21 cellular contexts compared by ENCODE assay signal in the genomic region with DNA sequence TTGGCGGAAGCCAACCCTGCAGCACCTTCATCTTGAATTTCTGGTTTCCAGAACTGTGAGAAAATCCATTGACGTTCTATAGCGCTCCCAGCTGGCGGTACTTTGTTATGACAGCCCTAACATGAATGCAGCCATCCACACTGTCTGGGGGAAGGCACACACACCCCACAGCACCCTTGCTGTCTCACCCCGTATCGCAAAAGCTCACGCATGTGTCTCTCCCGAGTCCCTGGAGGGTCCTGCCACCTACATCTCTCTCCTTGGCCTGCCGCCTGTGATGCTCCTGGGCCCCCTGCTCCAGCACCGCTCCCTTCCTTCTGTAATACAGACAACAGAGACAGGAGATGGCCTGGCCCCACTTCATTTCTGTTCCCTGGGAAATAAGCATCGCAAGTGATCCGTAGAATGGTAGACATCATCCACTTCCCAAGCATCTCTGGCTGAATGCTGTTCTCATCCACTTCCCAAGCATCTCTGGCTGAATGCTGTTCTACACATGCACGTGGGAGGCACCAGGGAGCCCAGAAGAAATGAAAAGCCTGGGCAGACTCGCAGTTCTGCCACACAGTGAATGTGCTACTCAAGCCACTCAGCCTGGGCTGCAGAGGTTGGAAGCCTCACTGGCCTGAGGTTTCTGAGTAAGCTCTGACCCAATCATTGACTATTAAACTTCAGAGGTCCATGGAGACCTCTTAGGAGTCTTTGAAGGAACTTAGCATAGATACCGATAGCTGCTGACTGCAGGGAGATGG. TPM values are rescaled to one million over a fixed set of nuclear protein-coding genes. Genes with fewer than 3 reads are reported as not detected.
DNase-seq lines count a peak whose midpoint lies in the region; ATAC-seq and TF ChIP-seq lines count a peak whose summit lies in the region.
"Had no signal": no experiment of that assay in that cellular context is flagged by ENCODE, and none has a peak within 500 bp of the region (broad histone marks: within the 10 kb centered on the region; RNA-seq: fewer than 3 reads in every experiment).

No MANE protein-coding gene starts in this region.

- intact Hi-C loops in Right ventricle myocardium inferior (cut with DNase I) (no loop called here), left cardiac atrium (cut with DNase I) (no loop called here), upper lobe of right lung (cut with DNase I) (no loop called here)

- H3K4me1 ChIP-seq in OCI-LY3 (ENCODE audit: low read length) (no peaks in the 10 kb centered on the region), upper lobe of right lung (no peaks in the 10 kb centered on the region)

- H3K27me3 ChIP-seq in OCI-LY3 (ENCODE audit: low read depth, low read length) (0 out of 2 replicates have a peak, but pooled peaks cover 2% of the 10 kb centered on the region), upper lobe of right lung (no peaks in the 10 kb centered on the region)
- H3K27me3 ChIP-seq: dorsolateral prefrontal cortex, vagina had no signal

- H3K79me2 ChIP-seq in OCI-LY3 (ENCODE audit: low read length), result no peaks in the 10 kb centered on the region

- H3K4me3 ChIP-seq in OCI-LY3 (ENCODE audit: low read length) (no peak overlapping the region), fibroblast of mammary gland (ENCODE audit: control insufficient read depth, low read depth, low read length) (no peak overlapping the region), upper lobe of right lung (no peak overlapping the region)
- H3K4me3 ChIP-seq: vagina had no signal

- peak; percentile 42 for TF ChIP-seq CTCF in OCI-LY3 (IDR thresholded peaks at IDR 0.05; ENCODE audit: low read depth, low read length)
- TF ChIP-seq CTCF in fibroblast of mammary gland (conservative IDR thresholded peaks at IDR 0.05; ENCODE audit: control insufficient read depth, insufficient read depth, low read depth, low read length), result no peak
- TF ChIP-seq CTCF in upper lobe of right lung (IDR thresholded peaks at IDR 0.05), result no peak

- no peak for DNase-seq in Right ventricle myocardium inferior (ENCODE audit: missing footprints)
- DNase-seq in left cardiac atrium, result no peak
- DNase-seq in fibroblast of mammary gland (ENCODE audit: low read depth), result peak; percentile 1
- peak; percentile 39 for DNase-seq in upper lobe of right lung
- DNase-seq in SIG-M5 treated with dmso at 0.1 percent for 504 hours (lab: John Stamatoyannopoulos, UW; ENCODE audit: unreplicated experiment), result no peak
- DNase-seq: activated CD4-positive, alpha-beta T cell treated with anti-CD3 and anti-CD28 coated beads, Interleukin-2, amount 50 U/mL, for 4 hours; activated effector memory CD4-positive, alpha-beta T cell treated with Interleukin-2 at 50 U/mL for 16 hours; HFFc6; mammary epithelial cell; NCI-H2107; NCI-H82; stimulated activated naive CD8-positive, alpha-beta T cell treated with anti-CD3 and anti-CD28 coated beads, Interleukin-15, Interleukin-2, amounts not matched to agents 100 U/mL and 50 U/mL, for 24 hours had no signal

- H3K9me3 ChIP-seq in OCI-LY3 (ENCODE audit: insufficient read depth, low read length), result no peaks in the 10 kb centered on the region
- H3K9me3 ChIP-seq in upper lobe of right lung, result no peaks in the 10 kb centered on the region
- H3K9me3 ChIP-seq: vagina had no signal

- H3K9ac ChIP-seq in OCI-LY3 (ENCODE audit: low read length), result no peak overlapping the region

- no peak overlapping the region for H2AFZ ChIP-seq in OCI-LY3 (ENCODE audit: low read depth, low read length)

- ATAC-seq in Right ventricle myocardium inferior (peak; percentile 7), left cardiac atrium (no peak), upper lobe of right lung (peak; percentile 42), GM18511 (IDR thresholded peaks at IDR 0.05; ENCODE audit: unreplicated experiment) (no peak), GM19397 (IDR thresholded peaks at IDR 0.05; ENCODE audit: unreplicated experiment) (no peak)
- ATAC-seq: stimulated activated naive CD8-positive, alpha-beta T cell treated with anti-CD3 and anti-CD28 coated beads, Interleukin-15, Interleukin-2, amounts not matched to agents 100 U/mL and 50 U/mL, for 24 hours had no signal

- H3K27ac ChIP-seq in OCI-LY3 (ENCODE audit: low read length) (no peak overlapping the region), upper lobe of right lung (no peak overlapping the region)
- H3K27ac ChIP-seq: dorsolateral prefrontal cortex, HL-60, vagina had no signal

- no peak overlapping the region for H3K4me2 ChIP-seq in OCI-LY3 (ENCODE audit: low read length)

- H3K36me3 ChIP-seq in OCI-LY3 (replicated peaks; ENCODE audit: low read depth, low read length) (peaks cover 36% of the 10 kb centered on the region), upper lobe of right lung (peaks cover 5% of the 10 kb centered on the region)
- H3K36me3 ChIP-seq: vagina had no signal

- H4K20me1 ChIP-seq in OCI-LY3 (ENCODE audit: insufficient read depth, low read length), result no peaks in the 10 kb centered on the region; the same call in none of the 2 replicates

RNA-seq across cellular contexts. Expression of a gene that starts 29.6 kb away (rescaled TPM):
- total RNA-seq in Right ventricle myocardium inferior, result 213 TPM
- 100 to 1,000 TPM; 148 to 165 TPM for total RNA-seq in left cardiac atrium
- 117 TPM for total RNA-seq in upper lobe of right lung

RNA-seq across cellular contexts. Expression of a gene that starts 33.5 kb away (rescaled TPM):
- total RNA-seq in Right ventricle myocardium inferior, result not detected
- not detected for total RNA-seq in left cardiac atrium
- not detected for total RNA-seq in upper lobe of right lung
- total RNA-seq: dorsolateral prefrontal cortex; HFFc6; LHCN-M2; mammary epithelial cell; skeletal muscle tissue; T-helper 2 cell treated with Interferon-gamma antibody and Interleukin-4, amounts not matched to agents 100 ng/mL and 5 ng/mL, for 36 hours; vagina had no signal

RNA-seq across cellular contexts. Expression of a gene that starts 49.8 kb away (rescaled TPM):
- total RNA-seq in Right ventricle myocardium inferior, result 74.5 TPM
- 10 to 100 TPM; 82.4 to 87.5 TPM for total RNA-seq in left cardiac atrium
- 142 TPM for total RNA-seq in upper lobe of right lung

RNA-seq across cellular contexts. Expression of a gene that starts 54.2 kb away (rescaled TPM):
- not detected for total RNA-seq in Right ventricle myocardium inferior
- not detected for total RNA-seq in left cardiac atrium
- total RNA-seq in upper lobe of right lung, result not detected
- total RNA-seq: dorsolateral prefrontal cortex; HFFc6; LHCN-M2; mammary epithelial cell; T-helper 2 cell treated with Interferon-gamma antibody and Interleukin-4, amounts not matched to agents 100 ng/mL and 5 ng/mL, for 36 hours; vagina had no signal

RNA-seq across cellular contexts. Expression of a gene that starts 56.7 kb away (rescaled TPM):
- 17.4 TPM for total RNA-seq in Right ventricle myocardium inferior
- 10 to 100 TPM; 17.4 to 19.4 TPM for total RNA-seq in left cardiac atrium
- total RNA-seq in upper lobe of right lung, result 11.1 TPM

Comparison
In these comparisons a context has a peak if more than half of its experiments do, and no peak if none do; other contexts are left out.
1. ATAC-seq: peak in Right ventricle myocardium inferior (single experiment) and upper lobe of right lung (single experiment); none in left cardiac atrium (0 of 2), GM18511 (single experiment) and GM19397 (single experiment).
2. DNase-seq: peak in fibroblast of mammary gland (single experiment) and upper lobe of right lung (single experiment); none in Right ventricle myocardium inferior (single experiment), left cardiac atrium (single experiment) and SIG-M5 treated with dmso at 0.1 percent for 504 hours (single experiment).